8 cellular contexts compared by ENCODE assay signal in genomic region chr4:54384563-54384962, GRCh38.
DNase-seq lines count a peak whose midpoint lies in the region; ATAC-seq and TF ChIP-seq lines count a peak whose summit lies in the region.

No MANE protein-coding gene starts in this region.

- no peaks in the 10 kb centered on the region for H3K36me3 Mint-ChIP-seq in neural crest cell (ENCODE audit: low read depth)

- peaks cover 13% of the 10 kb centered on the region for H3K4me1 Mint-ChIP-seq in neural crest cell

- TF ChIP-seq CTCF in choroid plexus epithelial cell (conservative IDR thresholded peaks at IDR 0.05; ENCODE audit: low read depth, low read length), result peak; percentile 42
- peak; percentile 45 for TF ChIP-seq CTCF in neural crest cell (conservative IDR thresholded peaks at IDR 0.05)

- peaks cover 5% of the 10 kb centered on the region for H3K9me3 Mint-ChIP-seq in neural crest cell

- H3K27ac Mint-ChIP-seq in neural crest cell (ENCODE audit: unreplicated experiment), result no peak overlapping the region

- no peaks in the 10 kb centered on the region for H3K27me3 Mint-ChIP-seq in neural crest cell (ENCODE audit: low read depth)

- ATAC-seq in left cardiac atrium (peak; percentile 30 to 45), Right ventricle myocardium inferior (no peak), GM21619 (IDR thresholded peaks at IDR 0.05; ENCODE audit: unreplicated experiment) (no peak), HG03378 (IDR thresholded peaks at IDR 0.05; ENCODE audit: unreplicated experiment) (no peak)

- intact Hi-C loops in left cardiac atrium (cut with DNase I), result no loop called here
- intact Hi-C loops in Right ventricle myocardium inferior (cut with DNase I), result loop anchor here (5.0 kb wide), 1 partner anchor 48 kb away; no protein-coding TSS in a partner anchor

- no peak overlapping the region for H3K4me3 Mint-ChIP-seq in neural crest cell

- H3K4me3 ChIP-seq in choroid plexus epithelial cell (ENCODE audit: low read depth, low read length), result no peak overlapping the region

- peak; percentile 27 for DNase-seq in left cardiac atrium
- DNase-seq in Right ventricle myocardium inferior (ENCODE audit: missing footprints), result no peak
- peak; percentile 67 for DNase-seq in NCI-H748 (lab: John Stamatoyannopoulos, UW; ENCODE audit: unreplicated experiment)
- DNase-seq in choroid plexus epithelial cell (ENCODE audit: low read depth), result peak; percentile 38
- DNase-seq in neural crest cell (ENCODE audit: low read depth, low spot score), result no peak
- no peak for DNase-seq in NCI-H128 (lab: John Stamatoyannopoulos, UW; ENCODE audit: unreplicated experiment)

Comparison
In these comparisons a context has a peak if more than half of its experiments do, and no peak if none do; other contexts are left out.
1. ATAC-seq: peak in left cardiac atrium (2 of 2); none in Right ventricle myocardium inferior (single experiment), GM21619 (single experiment) and HG03378 (single experiment).
2. DNase-seq: peak in left cardiac atrium (single experiment), NCI-H748 (single experiment) and choroid plexus epithelial cell (single experiment); none in Right ventricle myocardium inferior (single experiment), neural crest cell (single experiment) and NCI-H128 (single experiment).